8 cellular contexts compared by ENCODE assay signal in genomic region chr1:226424228-226425003, GRCh38. TPM values are rescaled to one million over a fixed set of nuclear protein-coding genes. Genes with fewer than 3 reads are reported as not detected.
DNase-seq lines count a peak whose midpoint lies in the region; ATAC-seq, FAIRE-seq and TF ChIP-seq lines count a peak whose summit lies in the region.

No MANE protein-coding gene starts in this region.

- peak overlapping the region; percentile 34 for H3K4me2 ChIP-seq in GM12878 (ENCODE audit: control insufficient read depth, insufficient read depth)

- H4K20me1 ChIP-seq in GM12878 (ENCODE audit: control insufficient read depth, insufficient read depth), result no peaks in the 10 kb centered on the region

- no TSS peak for BruUV-seq in GM12878 (replicated peaks; lab: Mats Ljungman, UMichigan)

- H3K4me1 ChIP-seq in GM12878 (ENCODE audit: control insufficient read depth, insufficient read depth, low read length), result peaks cover 16% of the 10 kb centered on the region

- TF ChIP-seq EP300 in GM12878 (IDR thresholded peaks at IDR 0.05; ENCODE audit: borderline replicate concordance in 1 of 2, control insufficient read depth in 1 of 2, low read depth in 2 of 2, low read length in 2 of 2), result no peak

- DNase-seq in DMS53 treated with DMSO at 0.1 percent for 48 hours (lab: John Stamatoyannopoulos, UW; ENCODE audit: unreplicated experiment) (peak; percentile 49), HCEC 1CT (peak; percentile 41), NCI-H460 (ENCODE audit: extremely low read depth, low read depth) (peak; percentile 33), GM12878 (ENCODE audit: low read depth, low spot score) (no peak), kidney epithelial cell (ENCODE audit: low read depth) (no peak), type B pancreatic cell (ENCODE audit: extremely low spot score, unreplicated experiment) (no peak), NCI-H1048 (lab: John Stamatoyannopoulos, UW) (no peak)

- 83% methylated on average over 8 of the region's 8 CpGs for WGBS in GM12878 (ENCODE audit: insufficient coverage, insufficient replicate concordance, low lambda C conversion rate, missing lambda C conversion rate)

- peaks cover 3% of the 10 kb centered on the region for H3K27me3 Mint-ChIP-seq in type B pancreatic cell

- SMC1A ChIA-PET in GM12878 (lab: Charles Lee; ENCODE audit: uncharacterized antibody, unreplicated experiment), result interaction anchor here (0.6 to 2.4 kb wide), 13 partner anchors 8 to 395 kb away, joined by 3 to 15 read pairs (median 4); no protein-coding TSS in a partner anchor

- peak; percentile 83 for TF ChIP-seq RAD21 in GM12878 (IDR thresholded peaks at IDR 0.05; ENCODE audit: insufficient read depth, low read depth, low read length)

- H3K27me3 ChIP-seq in GM12878 (replicated peaks in 1 of 2; ENCODE audit: control insufficient read depth in 2 of 2, insufficient read depth in 2 of 2, low read length in 1 of 2), result no peaks in the 10 kb centered on the region
- H3K27me3 ChIP-seq in kidney epithelial cell (ENCODE audit: control insufficient read depth, insufficient read depth, low read length), result no peaks in the 10 kb centered on the region

- H3K27ac Mint-ChIP-seq in type B pancreatic cell, result no peak overlapping the region

- H2AFZ ChIP-seq in GM12878 (ENCODE audit: control insufficient read depth, low read depth, low read length), result no peak overlapping the region

- RAD21 ChIA-PET in GM12878 (lab: Charles Lee; ENCODE audit: unreplicated experiment), result interaction anchor here (0.9 to 2.2 kb wide), 8 partner anchors 9 to 401 kb away, joined by 3 to 17 read pairs (median 5); no protein-coding TSS in a partner anchor

- H3K27ac ChIP-seq in GM12878 (ENCODE audit: control insufficient read depth, insufficient read depth), result no peak overlapping the region

- H3K36me3 ChIP-seq in GM12878 (ENCODE audit: control insufficient read depth in 2 of 2, insufficient read depth in 2 of 2, low read length in 1 of 2) (no peaks in the 10 kb centered on the region), kidney epithelial cell (ENCODE audit: control insufficient read depth, insufficient read depth, low read length) (no peaks in the 10 kb centered on the region)

- H3K79me2 ChIP-seq in GM12878 (ENCODE audit: control insufficient read depth, insufficient read depth, low read length), result no peaks in the 10 kb centered on the region

- H3K9me3 Mint-ChIP-seq in type B pancreatic cell, result no peaks in the 10 kb centered on the region

- H3K9ac ChIP-seq in GM12878 (ENCODE audit: control insufficient read depth, insufficient read depth, low read length), result no peak overlapping the region

- TF ChIP-seq CTCF in GM12878 (IDR thresholded peaks at IDR 0.05 in 2 of 3, conservative IDR thresholded peaks at IDR 0.05 in 1 of 3; ENCODE audit: control insufficient read depth in 2 of 3, extremely low read depth in 1 of 3, insufficient read depth in 1 of 3, low read depth in 3 of 3, low read length in 3 of 3) (peak; percentile 47 to 69 (median 67); a peak in 5 of 6 replicates), kidney epithelial cell (IDR thresholded peaks at IDR 0.05; ENCODE audit: insufficient read depth, low read length, poor library complexity, severe bottlenecking) (peak; percentile 64), type B pancreatic cell (conservative IDR thresholded peaks at IDR 0.05) (peak; percentile 74)

- in situ Hi-C loops in GM12878 (cut with MboI), result no loop called here

- H3K4me3 ChIP-seq in GM12878 (no peak overlapping the region), kidney epithelial cell (ENCODE audit: low read depth, low read length) (no peak overlapping the region)

- ATAC-seq in GM12878 (peak; percentile 89), GM21367 (IDR thresholded peaks at IDR 0.05; ENCODE audit: unreplicated experiment) (no peak)

- peak; percentile 85 for FAIRE-seq in GM12878 (lab: Jason Lieb, UNC)

- intact Hi-C loops in GM12878 (cut with micrococcal nuclease; ENCODE audit: unreplicated experiment), result loop anchor here (1.0 kb wide), 4 partner anchors 21 to 184 kb away; no protein-coding TSS in a partner anchor

- CTCF ChIA-PET in GM12878 (lab: Yijun Ruan, JAX), result interaction anchor here (0.9 to 3.2 kb wide), 21 partner anchors 8 to 401 kb away, joined by 3 to 24 read pairs (median 5); partner anchors contain the start of gene PARP1

- POLR2A ChIA-PET in GM12878 (lab: Charles Lee), result no interaction called here

- H3K9me3 ChIP-seq in GM12878 (replicated peaks; ENCODE audit: control insufficient read depth, insufficient read depth, low read length), result no peaks in the 10 kb centered on the region; the same call in 2 of the 3 replicates

- H3K36me3 Mint-ChIP-seq in type B pancreatic cell, result no peaks in the 10 kb centered on the region

- no peak overlapping the region for H3K4me3 Mint-ChIP-seq in type B pancreatic cell

- H3K4me1 Mint-ChIP-seq in type B pancreatic cell (ENCODE audit: unreplicated experiment), result peaks cover 6% of the 10 kb centered on the region

- no peak for TF ChIP-seq POLR2A in GM12878 (IDR thresholded peaks at IDR 0.05; ENCODE audit: low read depth, low read length)

TF ChIP-seq in GM12878, 131 proteins besides CTCF, POLR2A, EP300 and RAD21:
- TF ChIP-seq IKZF1 (conservative IDR thresholded peaks at IDR 0.05) (no peak), SMC3 (IDR thresholded peaks at IDR 0.05; ENCODE audit: borderline replicate concordance, low read length) (peak; percentile 55)

RNA-seq across cellular contexts. Expression of gene PARP1, which starts 16.5 kb away (rescaled TPM):
- total RNA-seq in NCI-H460 (2014; rRNA removed; shearing (Covaris generic)), result 82.3 and 103 TPM in 2 replicates
- 156 and 260 TPM in 2 replicates for polyA plus RNA-seq in NCI-H460 (2014; cell fraction: nucleus; rRNA removed)
- total RNA-seq in GM12878 (2013; cell fraction: nucleolus; rRNA removed), result 112 and 136 TPM in 2 replicates
- total RNA-seq in GM12878 (2014; rRNA removed) (283 and 287 TPM in 2 replicates), GM12878 (2014; rRNA removed; fragmentation: Illumina TruSeq; extraction: Trizol) (171 and 183 TPM in 2 replicates), GM12878 (2021) (268 and 270 TPM in 2 replicates), kidney epithelial cell (91.1 and 117 TPM in 2 replicates), type B pancreatic cell (ENCODE audit: low replicate concordance) (106 and 186 TPM in 2 replicates)
- polyA plus RNA-seq in GM12878 (2011; ENCODE audit: low read depth), result 66.0 TPM
- polyA plus RNA-seq in GM12878 (2011; rRNA removed) (116 and 202 TPM in 2 replicates), GM12878 (2014; fragmentation: Illumina TruSeq; extraction: Trizol) (253 and 260 TPM in 2 replicates), GM12878 (2014; fragmentation: Nextera tagmentation; extraction: Ambion mirVana) (100 to 1,000 TPM; 113 to 170 TPM), GM12878 (2014; rRNA removed) (281 and 350 TPM in 2 replicates), GM12878 (2016; fragmentation: Nextera tagmentation; extraction: Ambion mirVana) (100 to 1,000 TPM; 271 to 274 TPM)
- 270 and 276 TPM in 2 replicates for polyA plus RNA-seq in GM12878 (2011; cell fraction: cytosol; rRNA removed)
- polyA plus RNA-seq in GM12878 (2011; cell fraction: nucleus; rRNA removed), result 172 and 285 TPM in 2 replicates
- polyA plus RNA-seq in GM12878 (2012), result 121 and 128 TPM in 2 replicates
- polyA minus RNA-seq in GM12878 (2011; rRNA and poly(A)+ RNA removed), result 185 and 231 TPM in 2 replicates
- polyA minus RNA-seq in GM12878 (2011; cell fraction: cytosol; rRNA and poly(A)+ RNA removed), result 74.6 and 90.0 TPM in 2 replicates
- polyA minus RNA-seq in GM12878 (2011; cell fraction: nucleus; rRNA and poly(A)+ RNA removed), result 83.4 and 139 TPM in 2 replicates

Comparison
In these comparisons a context has a peak if more than half of its experiments do, and no peak if none do; other contexts are left out.
1. DNase-seq: peak in DMS53 treated with DMSO at 0.1 percent for 48 hours (single experiment), HCEC 1CT (single experiment) and NCI-H460 (single experiment); none in GM12878 (single experiment), kidney epithelial cell (single experiment), type B pancreatic cell (single experiment) and NCI-H1048 (single experiment).
2. Peak in every context shown above with its lines, with median percentiles within 50 percentile points of each other: CTCF ChIP-seq.